Comparison of ENCODE assay signal across 3 cellular contexts in the genomic region with DNA sequence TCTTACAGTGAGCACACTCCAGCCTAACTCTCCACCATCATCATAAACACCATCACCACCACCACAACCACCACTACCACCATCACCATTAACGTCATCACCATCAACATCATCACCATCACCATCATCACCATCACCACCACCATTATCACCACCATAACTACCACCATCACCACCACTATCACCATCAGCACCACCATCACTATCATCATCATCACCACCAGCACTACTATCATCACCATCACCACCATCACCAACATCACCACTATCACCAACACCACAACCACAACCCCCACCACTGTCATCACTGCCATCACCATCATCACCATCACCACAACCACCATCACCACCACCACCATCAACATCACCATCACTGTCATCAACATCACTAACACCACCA.
A peak's percentile ranks its signal among the peaks of the same experiment; 100 is the strongest.
TF ChIP-seq lines count a peak whose summit lies in the region.

No MANE protein-coding gene starts in this region.

TF ChIP-seq in HepG2, 621 proteins besides CTCF, POLR2A, EP300 and RAD21:
- TF ChIP-seq PHF8 (CRISPR knock-in tag; IDR thresholded peaks at IDR 0.05) (no peak), CREB1 (IDR thresholded peaks at IDR 0.05) (peak; percentile 91), CREB1 (CRISPR knock-in tag; IDR thresholded peaks at IDR 0.05) (no peak), NR2C2 (CRISPR knock-in tag; IDR thresholded peaks at IDR 0.05; ENCODE audit: borderline replicate concordance) (no peak), AKAP8 (CRISPR knock-in tag; IDR thresholded peaks at IDR 0.05) (no peak), HDAC1 (CRISPR knock-in tag; IDR thresholded peaks at IDR 0.05) (no peak), ZNF878 (CRISPR knock-in tag; IDR thresholded peaks at IDR 0.05) (no peak), PRMT3 (CRISPR knock-in tag; IDR thresholded peaks at IDR 0.05; ENCODE audit: borderline replicate concordance, low read depth) (no peak), ZNF570 (CRISPR knock-in tag; IDR thresholded peaks at IDR 0.05; ENCODE audit: borderline replicate concordance) (no peak), FOXO1 (CRISPR knock-in tag; IDR thresholded peaks at IDR 0.05) (no peak), FOXP1 (IDR thresholded peaks at IDR 0.05) (0 out of 2 replicates have a peak, but pooled peaks have one; percentile 17), FOXP1 (CRISPR knock-in tag; IDR thresholded peaks at IDR 0.05) (no peak), ARID2 (CRISPR knock-in tag; IDR thresholded peaks at IDR 0.05; ENCODE audit: borderline replicate concordance) (no peak), ZNF138 (CRISPR knock-in tag; IDR thresholded peaks at IDR 0.05; ENCODE audit: low read depth) (no peak), IRX3 (CRISPR knock-in tag; IDR thresholded peaks at IDR 0.05; ENCODE audit: borderline replicate concordance, low read depth) (no peak)
- TF ChIP-seq, protein P1, sequence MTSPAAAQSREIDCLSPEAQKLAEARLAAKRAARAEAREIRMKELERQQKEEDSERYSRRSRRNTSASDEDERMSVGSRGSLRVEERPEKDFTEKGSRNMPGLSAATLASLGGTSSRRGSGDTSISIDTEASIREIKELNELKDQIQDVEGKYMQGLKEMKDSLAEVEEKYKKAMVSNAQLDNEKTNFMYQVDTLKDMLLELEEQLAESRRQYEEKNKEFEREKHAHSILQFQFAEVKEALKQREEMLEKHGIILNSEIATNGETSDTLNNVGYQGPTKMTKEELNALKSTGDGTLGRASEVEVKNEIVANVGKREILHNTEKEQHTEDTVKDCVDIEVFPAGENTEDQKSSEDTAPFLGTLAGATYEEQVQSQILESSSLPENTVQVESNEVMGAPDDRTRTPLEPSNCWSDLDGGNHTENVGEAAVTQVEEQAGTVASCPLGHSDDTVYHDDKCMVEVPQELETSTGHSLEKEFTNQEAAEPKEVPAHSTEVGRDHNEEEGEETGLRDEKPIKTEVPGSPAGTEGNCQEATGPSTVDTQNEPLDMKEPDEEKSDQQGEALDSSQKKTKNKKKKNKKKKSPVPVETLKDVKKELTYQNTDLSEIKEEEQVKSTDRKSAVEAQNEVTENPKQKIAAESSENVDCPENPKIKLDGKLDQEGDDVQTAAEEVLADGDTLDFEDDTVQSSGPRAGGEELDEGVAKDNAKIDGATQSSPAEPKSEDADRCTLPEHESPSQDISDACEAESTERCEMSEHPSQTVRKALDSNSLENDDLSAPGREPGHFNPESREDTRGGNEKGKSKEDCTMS (CRISPR knock-in tag; conservative IDR thresholded peaks at IDR 0.05): no peak

TF ChIP-seq in HEK293, 187 proteins besides CTCF, POLR2A, EP300 and RAD21:
- TF ChIP-seq YY2 (tag by site-specific recombination; IDR thresholded peaks at IDR 0.05) (0 out of 2 replicates have a peak, but pooled peaks have one; percentile 14), ZNF776 (tag by site-specific recombination; IDR thresholded peaks at IDR 0.05; ENCODE audit: borderline replicate concordance) (peak; percentile 63; the same call in 1 of the 2 replicates), ZNF114 (tag by site-specific recombination; IDR thresholded peaks at IDR 0.05) (no peak), KLF1 (tag by site-specific recombination; IDR thresholded peaks at IDR 0.05) (no peak), GLI4 (tag by site-specific recombination; IDR thresholded peaks at IDR 0.05) (no peak), ZNF354C (tag by site-specific recombination; IDR thresholded peaks at IDR 0.05; ENCODE audit: borderline replicate concordance, low read depth) (0 out of 2 replicates have a peak, but pooled peaks have one; percentile 33), ZNF521 (tag by site-specific recombination; IDR thresholded peaks at IDR 0.05) (0 out of 2 replicates have a peak, but pooled peaks have one; percentile 27), ZNF610 (tag by site-specific recombination; IDR thresholded peaks at IDR 0.05; ENCODE audit: borderline replicate concordance) (no peak), ZBTB7A (tag by site-specific recombination; IDR thresholded peaks at IDR 0.05; ENCODE audit: low read depth) (peak; percentile 42; the same call in 1 of the 2 replicates), ZNF560 (tag by site-specific recombination; IDR thresholded peaks at IDR 0.05; ENCODE audit: borderline replicate concordance) (no peak), ZNF19 (tag by site-specific recombination; IDR thresholded peaks at IDR 0.05; ENCODE audit: low read depth) (no peak), ZNF426 (tag by site-specific recombination; IDR thresholded peaks at IDR 0.05) (no peak), ZNF707 (tag by site-specific recombination; IDR thresholded peaks at IDR 0.05) (no peak), ZNF248 (tag by site-specific recombination; IDR thresholded peaks at IDR 0.05) (peak; percentile 13; the same call in 1 of the 2 replicates), ZNF561 (tag by site-specific recombination; IDR thresholded peaks at IDR 0.05; ENCODE audit: borderline replicate concordance) (no peak)
- TF ChIP-seq, protein P2, sequence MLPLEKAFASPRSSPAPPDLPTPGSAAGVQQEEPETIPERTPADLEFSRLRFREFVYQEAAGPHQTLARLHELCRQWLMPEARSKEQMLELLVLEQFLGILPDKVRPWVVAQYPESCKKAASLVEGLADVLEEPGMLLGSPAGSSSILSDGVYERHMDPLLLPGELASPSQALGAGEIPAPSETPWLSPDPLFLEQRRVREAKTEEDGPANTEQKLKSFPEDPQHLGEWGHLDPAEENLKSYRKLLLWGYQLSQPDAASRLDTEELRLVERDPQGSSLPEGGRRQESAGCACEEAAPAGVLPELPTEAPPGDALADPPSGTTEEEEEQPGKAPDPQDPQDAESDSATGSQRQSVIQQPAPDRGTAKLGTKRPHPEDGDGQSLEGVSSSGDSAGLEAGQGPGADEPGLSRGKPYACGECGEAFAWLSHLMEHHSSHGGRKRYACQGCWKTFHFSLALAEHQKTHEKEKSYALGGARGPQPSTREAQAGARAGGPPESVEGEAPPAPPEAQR (tag by site-specific recombination; IDR thresholded peaks at IDR 0.05): no peak
- TF ChIP-seq, protein P3, sequence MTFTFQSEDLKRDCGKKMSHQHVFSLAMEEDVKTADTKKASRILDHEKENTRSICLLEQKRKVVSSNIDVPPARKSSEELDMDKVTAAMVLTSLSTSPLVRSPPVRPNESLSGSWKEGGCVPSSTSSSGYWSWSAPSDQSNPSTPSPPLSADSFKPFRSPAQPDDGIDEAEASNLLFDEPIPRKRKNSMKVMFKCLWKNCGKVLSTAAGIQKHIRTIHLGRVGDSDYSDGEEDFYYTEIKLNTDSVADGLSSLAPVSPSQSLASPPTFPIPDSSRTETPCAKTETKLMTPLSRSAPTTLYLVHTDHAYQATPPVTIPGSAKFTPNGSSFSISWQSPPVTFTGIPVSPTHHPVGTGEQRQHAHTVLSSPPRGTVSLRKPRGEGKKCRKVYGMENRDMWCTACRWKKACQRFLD (tag by site-specific recombination; IDR thresholded peaks at IDR 0.05): no peak
- TF ChIP-seq, protein P4, sequence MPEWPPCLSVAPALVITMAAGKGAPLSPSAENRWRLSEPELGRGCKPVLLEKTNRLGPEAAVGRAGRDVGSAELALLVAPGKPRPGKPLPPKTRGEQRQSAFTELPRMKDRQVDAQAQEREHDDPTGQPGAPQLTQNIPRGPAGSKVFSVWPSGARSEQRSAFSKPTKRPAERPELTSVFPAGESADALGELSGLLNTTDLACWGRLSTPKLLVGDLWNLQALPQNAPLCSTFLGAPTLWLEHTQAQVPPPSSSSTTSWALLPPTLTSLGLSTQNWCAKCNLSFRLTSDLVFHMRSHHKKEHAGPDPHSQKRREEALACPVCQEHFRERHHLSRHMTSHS (tag by site-specific recombination; IDR thresholded peaks at IDR 0.05): no peak

TF ChIP-seq in H1, 55 proteins besides CTCF, POLR2A, EP300 and RAD21:
- TF ChIP-seq CBX5 (IDR thresholded peaks at IDR 0.05; ENCODE audit: low read depth, low read length): no peak
- no peak for TF ChIP-seq CHD1 (IDR thresholded peaks at IDR 0.05; ENCODE audit: low read depth, low read length)
- no peak for TF ChIP-seq RXRA (IDR thresholded peaks at IDR 0.05; ENCODE audit: insufficient read depth, low read depth, low read length)
- TF ChIP-seq, protein P5, sequence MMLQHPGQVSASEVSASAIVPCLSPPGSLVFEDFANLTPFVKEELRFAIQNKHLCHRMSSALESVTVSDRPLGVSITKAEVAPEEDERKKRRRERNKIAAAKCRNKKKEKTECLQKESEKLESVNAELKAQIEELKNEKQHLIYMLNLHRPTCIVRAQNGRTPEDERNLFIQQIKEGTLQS (IDR thresholded peaks at IDR 0.05; ENCODE audit: insufficient read depth, low read depth, low read length): no peak
- no peak for TF ChIP-seq MAFK (IDR thresholded peaks at IDR 0.05; ENCODE audit: low read depth, low read length)
- no peak for TF ChIP-seq YY1 (IDR thresholded peaks at IDR 0.05; ENCODE audit: low read depth, low read length)
- TF ChIP-seq NANOG (IDR thresholded peaks at IDR 0.05; ENCODE audit: insufficient read depth, low read depth, low read length, poor library complexity, severe bottlenecking): no peak
- no peak for TF ChIP-seq EZH2 (IDR thresholded peaks at IDR 0.05; ENCODE audit: low read depth, low read length, severe bottlenecking)
- TF ChIP-seq KDM4A (IDR thresholded peaks at IDR 0.05; ENCODE audit: low read depth, low read length, severe bottlenecking): no peak
- no peak for TF ChIP-seq CBX8 (IDR thresholded peaks at IDR 0.05; ENCODE audit: borderline replicate concordance, low read depth, low read length)
- no peak for TF ChIP-seq ASH2L (IDR thresholded peaks at IDR 0.05; ENCODE audit: low read length)
